Comparison of ENCODE assay signal across 9 cellular contexts in genomic region chr20:45358282-45359068, GRCh38. TPM values are rescaled to one million over a fixed set of nuclear protein-coding genes. Genes with fewer than 3 reads are reported as not detected.
DNase-seq lines count a peak whose midpoint lies in the region; ATAC-seq and TF ChIP-seq lines count a peak whose summit lies in the region.
"Had no signal": no experiment of that assay in that cellular context is flagged by ENCODE, and none has a peak within 500 bp of the region (broad histone marks: within the 10 kb centered on the region; RNA-seq: fewer than 3 reads in every experiment).

No MANE protein-coding gene starts in this region.

- peak overlapping the region; percentile 55 for H3K4me2 ChIP-seq in GM23248 (ENCODE audit: unreplicated experiment)

- H3K36me3 ChIP-seq in GM23248 (ENCODE audit: low read depth) (no peaks in the 10 kb centered on the region), rectal smooth muscle tissue (ENCODE audit: control insufficient read depth, insufficient read depth, low read length) (no peaks in the 10 kb centered on the region)

- ATAC-seq in WTC11 (no peak), HG02623 (IDR thresholded peaks at IDR 0.05; ENCODE audit: unreplicated experiment) (no peak), HG02885 (IDR thresholded peaks at IDR 0.05; ENCODE audit: poor library complexity, unreplicated experiment) (no peak)
- ATAC-seq: activated T-cell treated with anti-CD3 and anti-CD28 coated beads, Interleukin-2, amount 50 U/mL, for 72 hours had no signal

- H2AFZ ChIP-seq in GM23248: peak overlapping the region; percentile 45

- no peaks in the 10 kb centered on the region for H3K27me3 Mint-ChIP-seq in WTC11 (ENCODE audit: low read depth)

- no peaks in the 10 kb centered on the region for H3K9me3 ChIP-seq in GM23248 (ENCODE audit: low read depth)

- in situ Hi-C loops in GM23248 (cut with MboI) (no loop called here), ACHN (cut with HindIII; ENCODE audit: low pct_ligation_motif_present, low pct_unique_long_range_greater_than_20kb, low sequenced_read_pairs) (no loop called here)

- no peaks in the 10 kb centered on the region for H3K9me3 Mint-ChIP-seq in WTC11
- H3K9me3 Mint-ChIP-seq: activated T-cell treated with anti-CD3 and anti-CD28 coated beads, Interleukin-2, amount 50 U/mL, for 72 hours had no signal

- H3K9ac ChIP-seq in GM23248 (peak overlapping the region; percentile 55), rectal smooth muscle tissue (ENCODE audit: low read length) (no peak overlapping the region)

- no peaks in the 10 kb centered on the region for H3K36me3 Mint-ChIP-seq in WTC11

- DNase-seq in GM23248: peak; percentile 95
- DNase-seq in WTC11 (ENCODE audit: low spot score): no peak
- peak; percentile 82 for DNase-seq in cardiac septum (ENCODE audit: low spot score)
- no peak for DNase-seq in activated CD4-positive, CD25-positive, alpha-beta regulatory T cell (lab: John Stamatoyannopoulos, UW)
- DNase-seq in ACHN: no peak
- DNase-seq: activated T-cell treated with anti-CD3 and anti-CD28 coated beads, Interleukin-2, amount 50 U/mL, for 72 hours had no signal

- CTCF ChIA-PET in WTC11 (lab: Charles Lee): interaction anchor here (0.6 to 8.3 kb wide), 9 partner anchors 10 to 77 kb away, joined by 3 to 152 read pairs (median 3); partner anchors contain the start of gene SDC4

- peak overlapping the region; percentile 17; the same call in 1 of the 2 replicates for H3K4me3 ChIP-seq in GM23248
- no peak overlapping the region for H3K4me3 ChIP-seq in rectal smooth muscle tissue (ENCODE audit: low read length)

- no peak for TF ChIP-seq CTCF in WTC11 (IDR thresholded peaks at IDR 0.05)

- H3K4me3 Mint-ChIP-seq in WTC11: no peak overlapping the region
- H3K4me3 Mint-ChIP-seq: activated T-cell treated with anti-CD3 and anti-CD28 coated beads, Interleukin-2, amount 50 U/mL, for 72 hours had no signal

- intact Hi-C loops in cardiac septum (cut with DNase I): loop anchor here (1.0 to 5.0 kb wide), 2 partner anchors 16 to 49 kb away; partner anchors contain the start of gene DBNDD2

- H3F3A ChIP-seq in GM23248 (ENCODE audit: insufficient read depth): peaks cover 46% of the 10 kb centered on the region

- H3K9me2 ChIP-seq in GM23248 (ENCODE audit: insufficient read depth): no peaks in the 10 kb centered on the region

- peaks cover 1% of the 10 kb centered on the region for H3K79me2 ChIP-seq in GM23248 (ENCODE audit: insufficient read depth)

- 17 to 21% methylated on average over 10 of the region's 10 CpGs for WGBS in GM23248 (ENCODE audit: low coverage in 1 of 2, low lambda C conversion rate in 2 of 2, missing lambda C conversion rate in 2 of 2), 2 experiments

- H3K4me1 Mint-ChIP-seq in WTC11: peaks cover 31% of the 10 kb centered on the region

- H4K20me1 ChIP-seq in GM23248 (ENCODE audit: insufficient read depth): no peaks in the 10 kb centered on the region

- H3K27me3 ChIP-seq in GM23248 (replicated peaks; ENCODE audit: insufficient read depth): no peaks in the 10 kb centered on the region
- no peaks in the 10 kb centered on the region for H3K27me3 ChIP-seq in rectal smooth muscle tissue (ENCODE audit: control insufficient read depth, insufficient read depth, low read length)

- H3K27ac ChIP-seq in GM23248 (peak overlapping the region; percentile 63), rectal smooth muscle tissue (ENCODE audit: low read depth, low read length) (peak overlapping the region; percentile 95)

- peaks cover 37% of the 10 kb centered on the region for H3K4me1 ChIP-seq in GM23248 (ENCODE audit: insufficient read depth)
- peaks cover 38% of the 10 kb centered on the region for H3K4me1 ChIP-seq in rectal smooth muscle tissue (ENCODE audit: control insufficient read depth, insufficient read depth, low read length)

- no peak overlapping the region for H3K27ac Mint-ChIP-seq in WTC11
- H3K27ac Mint-ChIP-seq: activated T-cell treated with anti-CD3 and anti-CD28 coated beads, Interleukin-2, amount 50 U/mL, for 72 hours had no signal

- POLR2A ChIA-PET in WTC11 (lab: Charles Lee): interaction anchor here (0.6 kb wide), 1 partner anchor 425 kb away, joined by 3 read pairs; no protein-coding TSS in a partner anchor

TF ChIP-seq in WTC11, 78 proteins besides CTCF, POLR2A, EP300 and RAD21:
- TF ChIP-seq GABPB1 (CRISPR knock-in tag; IDR thresholded peaks at IDR 0.05) (peak; percentile 41; the same call in 1 of the 2 replicates), NR2C2 (CRISPR knock-in tag; IDR thresholded peaks at IDR 0.05) (no peak)

RNA-seq across cellular contexts. Expression of gene SYS1, which starts 4.5 kb away (rescaled TPM):
- total RNA-seq in GM23248 (2014; rRNA removed; shearing (Covaris generic)): 27.3 and 38.7 TPM in 2 replicates
- 24.6 and 27.1 TPM in 2 replicates for polyA plus RNA-seq in GM23248 (2016; fragmentation: Nextera tagmentation; extraction: Ambion mirVana)
- total RNA-seq in WTC11 (2021) (15.4 to 20.1 TPM (median 16.4 TPM) in 3 replicates), cardiac septum (17.4 TPM)

RNA-seq across cellular contexts. Expression of gene SDC4, which starts 10.3 kb away (rescaled TPM):
- 368 and 410 TPM in 2 replicates for total RNA-seq in GM23248 (2014; rRNA removed; shearing (Covaris generic))
- polyA plus RNA-seq in GM23248 (2016; fragmentation: Nextera tagmentation; extraction: Ambion mirVana): 454 and 461 TPM in 2 replicates
- 64.0 to 69.6 TPM (median 69.5 TPM) in 3 replicates for total RNA-seq in WTC11 (2021)
- total RNA-seq in cardiac septum: 100 TPM

RNA-seq across cellular contexts. Expression of gene TP53TG5, which starts 19.6 kb away (rescaled TPM):
- not detected in 2 replicates for total RNA-seq in GM23248 (2014; rRNA removed; shearing (Covaris generic))
- polyA plus RNA-seq in GM23248 (2016; fragmentation: Nextera tagmentation; extraction: Ambion mirVana): 0.42 and 0.55 TPM in 2 replicates
- total RNA-seq in WTC11 (2021) (0.37 to 0.85 TPM in 2 of 3 replicates, not detected in the other), cardiac septum (2.2 TPM)

RNA-seq across cellular contexts. Expression of gene DBNDD2, which starts 49.6 kb away (rescaled TPM):
- 5.1 and 5.7 TPM in 2 replicates for total RNA-seq in GM23248 (2014; rRNA removed; shearing (Covaris generic))
- 27.9 and 30.0 TPM in 2 replicates for polyA plus RNA-seq in GM23248 (2016; fragmentation: Nextera tagmentation; extraction: Ambion mirVana)
- total RNA-seq in WTC11 (2021) (58.7 to 65.8 TPM (median 61.1 TPM) in 3 replicates), cardiac septum (209 TPM)

RNA-seq across cellular contexts. Expression of gene MATN4, which starts 50.4 kb away (rescaled TPM):
- not detected in 2 replicates for total RNA-seq in GM23248 (2014; rRNA removed; shearing (Covaris generic))
- 0.09 TPM in 1 of 2 replicates, not detected in the other for polyA plus RNA-seq in GM23248 (2016; fragmentation: Nextera tagmentation; extraction: Ambion mirVana)
- 1.9 to 2.5 TPM (median 2.2 TPM) in 3 replicates for total RNA-seq in WTC11 (2021)
- total RNA-seq in cardiac septum: not detected

Comparison
In these comparisons a context has a peak if more than half of its experiments do, and no peak if none do; other contexts are left out.
1. DNase-seq: peak in GM23248 (single experiment) and cardiac septum (single experiment); none in WTC11 (single experiment), activated CD4-positive, CD25-positive, alpha-beta regulatory T cell (0 of 4) and ACHN (single experiment).